9 cellular contexts compared by ENCODE assay signal in the genomic region with DNA sequence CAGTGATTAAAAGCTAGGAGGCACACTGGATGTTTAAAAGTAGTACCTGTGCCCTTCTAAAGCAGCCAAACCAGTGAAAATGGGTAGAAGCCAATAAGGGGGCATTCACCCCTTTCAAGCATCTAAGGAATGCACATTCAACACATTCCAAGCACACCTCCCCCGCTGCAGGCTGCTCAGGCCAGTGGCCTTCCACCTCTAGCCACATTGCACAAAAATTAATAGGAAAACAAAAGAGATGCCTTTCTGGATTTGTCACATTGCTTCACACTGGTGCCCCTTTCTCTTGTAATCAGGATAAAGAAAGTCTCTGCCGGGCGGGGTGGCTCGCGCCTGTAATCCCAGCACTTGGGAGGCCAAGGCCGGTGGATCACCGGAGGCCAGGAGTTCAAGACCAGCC.
DNase-seq lines count a peak whose midpoint lies in the region; ATAC-seq and TF ChIP-seq lines count a peak whose summit lies in the region.
"Had no signal": no experiment of that assay in that cellular context is flagged by ENCODE, and none has a peak within 500 bp of the region (broad histone marks: within the 10 kb centered on the region; RNA-seq: fewer than 3 reads in every experiment).

No MANE protein-coding gene starts in this region.

- no peaks in the 10 kb centered on the region for H3K9me3 Mint-ChIP-seq in type B pancreatic cell
- H3K9me3 Mint-ChIP-seq: activated CD4-positive, alpha-beta memory T cell treated with anti-CD3 and anti-CD28 coated beads for 36 hours had no signal

- H3K4me3 Mint-ChIP-seq in type B pancreatic cell: no peak overlapping the region
- H3K4me3 Mint-ChIP-seq: activated CD4-positive, alpha-beta memory T cell treated with anti-CD3 and anti-CD28 coated beads for 36 hours had no signal

- H3K27me3 Mint-ChIP-seq in type B pancreatic cell: no peaks in the 10 kb centered on the region
- H3K27me3 Mint-ChIP-seq: activated CD4-positive, alpha-beta memory T cell treated with anti-CD3 and anti-CD28 coated beads for 36 hours had no signal

- H3K4me3 ChIP-seq in body of pancreas: no peak overlapping the region

- peak; percentile 96 for ATAC-seq in body of pancreas
- no peak for ATAC-seq in GM21381 (IDR thresholded peaks at IDR 0.05; ENCODE audit: unreplicated experiment)

- TF ChIP-seq POLR2A in body of pancreas (IDR thresholded peaks at IDR 0.05): no peak

- TF ChIP-seq CTCF in body of pancreas (IDR thresholded peaks at IDR 0.05) (no peak), type B pancreatic cell (conservative IDR thresholded peaks at IDR 0.05) (no peak)

- peaks cover 24% of the 10 kb centered on the region for H3K4me1 Mint-ChIP-seq in type B pancreatic cell (ENCODE audit: unreplicated experiment)

- H3K36me3 ChIP-seq in body of pancreas (replicated peaks in 1 of 2; ENCODE audit: insufficient read depth in 1 of 2, low read depth in 2 of 2): no peaks in the 10 kb centered on the region

- H3K9me3 ChIP-seq in body of pancreas: no peaks in the 10 kb centered on the region

- peaks cover 3% of the 10 kb centered on the region for H3K36me3 Mint-ChIP-seq in type B pancreatic cell
- H3K36me3 Mint-ChIP-seq: activated CD4-positive, alpha-beta memory T cell treated with anti-CD3 and anti-CD28 coated beads for 36 hours had no signal

- H3K27ac ChIP-seq in body of pancreas: peak overlapping the region; percentile 2 to 68 (median 40)

- intact Hi-C loops in body of pancreas (cut with DNase I): no loop called here

- H3K4me1 ChIP-seq in body of pancreas: peaks cover 4% of the 10 kb centered on the region

- DNase-seq in HS-5 (ENCODE audit: low read depth): peak; percentile 45
- DNase-seq in body of pancreas: peak; percentile 47 to 71 (median 58)
- DNase-seq in left kidney (ENCODE audit: low read depth, low spot score): peak; percentile 70
- DNase-seq in type B pancreatic cell (ENCODE audit: extremely low spot score, unreplicated experiment): no peak
- DNase-seq in superior temporal gyrus (ENCODE audit: extremely low spot score): no peak
- no peak for DNase-seq in NOMO-1 treated with dmso at 0.1 percent for 144 hours (lab: John Stamatoyannopoulos, UW; ENCODE audit: unreplicated experiment)
- DNase-seq: activated CD4-positive, alpha-beta memory T cell treated with anti-CD3 and anti-CD28 coated beads for 36 hours; GDM1 had no signal

- H3K27ac Mint-ChIP-seq in type B pancreatic cell: peak overlapping the region; percentile 46
- H3K27ac Mint-ChIP-seq: activated CD4-positive, alpha-beta memory T cell treated with anti-CD3 and anti-CD28 coated beads for 36 hours had no signal

- H3K27me3 ChIP-seq in body of pancreas: no peaks in the 10 kb centered on the region

- 55 to 61% methylated on average over 7 of the region's 7 CpGs for WGBS in body of pancreas, 2 donors

Comparison
In these comparisons a context has a peak if more than half of its experiments do, and no peak if none do; other contexts are left out.
1. DNase-seq: peak in HS-5 (single experiment), body of pancreas (4 of 4) and left kidney (single experiment); none in type B pancreatic cell (single experiment), superior temporal gyrus (single experiment) and NOMO-1 treated with dmso at 0.1 percent for 144 hours (single experiment).